18 cellular contexts compared by ENCODE assay signal in genomic region chr20:48624315-48625020, GRCh38.
"Had no signal": no experiment of that assay in that cellular context is flagged by ENCODE, and none has a peak within 500 bp of the region (broad histone marks: within the 10 kb centered on the region; RNA-seq: fewer than 3 reads in every experiment).

No MANE protein-coding gene starts in this region.

- DNase-seq: activated CD4-positive, alpha-beta T cell treated with anti-CD3 and anti-CD28 coated beads for 4 hours; activated CD8-positive, alpha-beta memory T cell treated with anti-CD3 and anti-CD28 coated beads, Interleukin-2, amount 50 U/mL, for 48 hours; activated CD8-positive, alpha-beta T cell treated with anti-CD3 and anti-CD28 coated beads, Interleukin-2, amount 10 ng/mL, durations not matched to agents 7 days and 5 days; activated naive CD4-positive, alpha-beta T cell treated with Interleukin-2 at 50 U/mL for 16 hours; activated naive CD8-positive, alpha-beta T cell treated with anti-CD3 and anti-CD28 coated beads, Interleukin-2, amount 50 U/mL, for 24 hours; cortex of kidney; effector memory CD4-positive, alpha-beta T cell; gastrocnemius medialis; midbrain; naive B cell; occipital lobe; stimulated activated naive CD8-positive, alpha-beta T cell treated with anti-CD3 and anti-CD28 coated beads, Interleukin-15, Interleukin-2, amounts not matched to agents 100 U/mL and 50 U/mL, for 24 hours; T-cell had no signal

- H3K4me3 ChIP-seq: gastrocnemius medialis, lung, psoas muscle, upper lobe of left lung had no signal

- H3K27ac ChIP-seq: epithelial cell of prostate, gastrocnemius medialis, psoas muscle, upper lobe of left lung, VCaP had no signal

- H3K36me3 ChIP-seq: gastrocnemius medialis had no signal

- H3K9me3 ChIP-seq: gastrocnemius medialis, psoas muscle, upper lobe of left lung had no signal

- H3K27me3 ChIP-seq: gastrocnemius medialis, upper lobe of left lung had no signal
